In the genomic region with DNA sequence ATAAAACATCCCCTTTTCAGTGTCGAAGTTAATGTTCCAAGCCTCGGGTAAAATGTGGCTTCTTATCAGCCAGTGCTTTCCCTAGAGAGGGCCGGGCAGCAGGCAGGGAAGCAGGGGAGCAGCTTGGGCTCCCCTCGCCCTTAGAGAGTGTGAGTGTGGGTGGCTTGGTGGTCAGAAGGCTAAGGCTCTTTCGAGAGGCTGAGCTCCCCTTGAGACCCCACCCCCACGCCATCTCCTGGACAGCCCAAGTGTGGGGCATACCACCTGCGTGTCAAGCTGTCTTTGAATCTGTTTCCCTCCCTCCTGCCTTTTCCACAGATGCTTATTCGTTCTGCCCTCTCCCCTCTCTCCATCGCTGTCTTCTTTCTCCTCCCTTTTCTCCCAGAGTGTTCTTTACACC, we compare ENCODE assay signal across 9 cellular contexts.
A peak's percentile ranks its signal among the peaks of the same experiment; 100 is the strongest.
DNase-seq lines count a peak whose midpoint lies in the region; ATAC-seq and TF ChIP-seq lines count a peak whose summit lies in the region.
"Had no signal": no experiment of that assay in that cellular context is flagged by ENCODE, and none has a peak within 500 bp of the region (broad histone marks: within the 10 kb centered on the region; RNA-seq: fewer than 3 reads in every experiment).

No MANE protein-coding gene starts in this region.

- peaks cover 7% of the 10 kb centered on the region for H3K27me3 ChIP-seq in BE2C

- peak; percentile 35 for TF ChIP-seq CTCF in BE2C (IDR thresholded peaks at IDR 0.05; ENCODE audit: low read depth, low read length)
- TF ChIP-seq CTCF in HEK293 (tag by site-specific recombination; IDR thresholded peaks at IDR 0.05), result peak; percentile 60
- peak; percentile 21 for TF ChIP-seq CTCF in choroid plexus epithelial cell (conservative IDR thresholded peaks at IDR 0.05; ENCODE audit: low read depth, low read length)
- no peak for TF ChIP-seq CTCF in mucosa of descending colon (IDR thresholded peaks at IDR 0.05)

- intact Hi-C loops in mucosa of descending colon (cut with DNase I, micrococcal nuclease), result no loop called here

- CTCF ChIA-PET in HEK293 (lab: Yijun Ruan, JAX), result interaction anchor here (0.6 to 8.7 kb wide), 7 partner anchors 9 to 214 kb away, joined by 3 to 51 read pairs (median 3); no protein-coding TSS in a partner anchor

- H3K9me3 ChIP-seq in BE2C (no peaks in the 10 kb centered on the region), HEK293 (ENCODE audit: control insufficient read depth, insufficient read depth, low read depth, low read length) (no peaks in the 10 kb centered on the region), mucosa of descending colon (no peaks in the 10 kb centered on the region)

- POLR2A ChIA-PET in HEK293 (lab: Yijun Ruan, JAX), result interaction anchor here (0.9 to 1.7 kb wide), 2 partner anchors 9 to 11 kb away, joined by 3 to 4 read pairs; no protein-coding TSS in a partner anchor

- ATAC-seq in mucosa of descending colon, result peak; percentile 6
- no peak for ATAC-seq in GM21381 (IDR thresholded peaks at IDR 0.05; ENCODE audit: unreplicated experiment)

- no peaks in the 10 kb centered on the region for H3K36me3 ChIP-seq in BE2C
- H3K36me3 ChIP-seq in HEK293 (ENCODE audit: control insufficient read depth in 2 of 2, insufficient read depth in 1 of 2, low read length in 2 of 2), result no peaks in the 10 kb centered on the region
- H3K36me3 ChIP-seq in mucosa of descending colon (ENCODE audit: low read depth), result no peaks in the 10 kb centered on the region

- peak overlapping the region; percentile 37; the same call in 1 of the 2 replicates for H3K27ac ChIP-seq in HEK293 (ENCODE audit: extremely low read depth, low read depth, low read length)

- no peaks in the 10 kb centered on the region for H3K4me1 ChIP-seq in BE2C
- H3K4me1 ChIP-seq in HEK293 (ENCODE audit: control insufficient read depth, insufficient read depth, low read length), result peaks cover 23% of the 10 kb centered on the region
- peaks cover 18% of the 10 kb centered on the region for H3K4me1 ChIP-seq in mucosa of descending colon (ENCODE audit: low read depth)

- DNase-seq in BE2C, result peak; percentile 42
- DNase-seq in choroid plexus epithelial cell (ENCODE audit: low read depth), result no peak
- peak in 1 of 3 donors; percentile 35 for DNase-seq in mucosa of descending colon
- no peak for DNase-seq in AG20443 (ENCODE audit: low spot score)
- no peak for DNase-seq in anterior cingulate cortex (lab: John Stamatoyannopoulos, UW)
- DNase-seq in NCI-H1694 treated with DMSO at 0.1 percent for 48 hours (lab: John Stamatoyannopoulos, UW), result no peak
- DNase-seq: C1 segment of cervical spinal cord had no signal

- H3K4me3 ChIP-seq in BE2C (ENCODE audit: low read depth, low read length) (no peak overlapping the region), HEK293 (ENCODE audit: low read depth, low read length) (no peak overlapping the region), choroid plexus epithelial cell (ENCODE audit: low read depth, low read length) (no peak overlapping the region), mucosa of descending colon (no peak overlapping the region)

TF ChIP-seq in HEK293, 187 proteins besides CTCF, POLR2A, EP300 and RAD21:
- no peak for TF ChIP-seq ZNF792 (tag by site-specific recombination; IDR thresholded peaks at IDR 0.05)
- TF ChIP-seq ZSCAN23 (tag by site-specific recombination; IDR thresholded peaks at IDR 0.05), result no peak
- TF ChIP-seq ZSCAN30 (tag by site-specific recombination; IDR thresholded peaks at IDR 0.05), result peak; percentile 42; the same call in 1 of the 2 replicates
- peak; percentile 82 for TF ChIP-seq KLF9 (tag by site-specific recombination; IDR thresholded peaks at IDR 0.05; ENCODE audit: low read depth)
- 0 out of 2 replicates have a peak, but pooled peaks have one; percentile 53 for TF ChIP-seq GLIS2 (tag by site-specific recombination; IDR thresholded peaks at IDR 0.05)
- peak; percentile 95 for TF ChIP-seq KLF7 (tag by site-specific recombination; IDR thresholded peaks at IDR 0.05; ENCODE audit: borderline replicate concordance)
- peak; percentile 33; the same call in 1 of the 2 replicates for TF ChIP-seq ZNF366 (tag by site-specific recombination; conservative IDR thresholded peaks at IDR 0.05)
- TF ChIP-seq, protein P1, sequence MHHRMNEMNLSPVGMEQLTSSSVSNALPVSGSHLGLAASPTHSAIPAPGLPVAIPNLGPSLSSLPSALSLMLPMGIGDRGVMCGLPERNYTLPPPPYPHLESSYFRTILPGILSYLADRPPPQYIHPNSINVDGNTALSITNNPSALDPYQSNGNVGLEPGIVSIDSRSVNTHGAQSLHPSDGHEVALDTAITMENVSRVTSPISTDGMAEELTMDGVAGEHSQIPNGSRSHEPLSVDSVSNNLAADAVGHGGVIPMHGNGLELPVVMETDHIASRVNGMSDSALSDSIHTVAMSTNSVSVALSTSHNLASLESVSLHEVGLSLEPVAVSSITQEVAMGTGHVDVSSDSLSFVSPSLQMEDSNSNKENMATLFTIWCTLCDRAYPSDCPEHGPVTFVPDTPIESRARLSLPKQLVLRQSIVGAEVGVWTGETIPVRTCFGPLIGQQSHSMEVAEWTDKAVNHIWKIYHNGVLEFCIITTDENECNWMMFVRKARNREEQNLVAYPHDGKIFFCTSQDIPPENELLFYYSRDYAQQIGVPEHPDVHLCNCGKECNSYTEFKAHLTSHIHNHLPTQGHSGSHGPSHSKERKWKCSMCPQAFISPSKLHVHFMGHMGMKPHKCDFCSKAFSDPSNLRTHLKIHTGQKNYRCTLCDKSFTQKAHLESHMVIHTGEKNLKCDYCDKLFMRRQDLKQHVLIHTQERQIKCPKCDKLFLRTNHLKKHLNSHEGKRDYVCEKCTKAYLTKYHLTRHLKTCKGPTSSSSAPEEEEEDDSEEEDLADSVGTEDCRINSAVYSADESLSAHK (tag by site-specific recombination; IDR thresholded peaks at IDR 0.05), result peak; percentile 73
- TF ChIP-seq SP2 (tag by site-specific recombination; IDR thresholded peaks at IDR 0.05), result peak; percentile 14; the same call in 1 of the 2 replicates
- peak; percentile 96 for TF ChIP-seq KLF1 (tag by site-specific recombination; IDR thresholded peaks at IDR 0.05)
- TF ChIP-seq, protein P2, sequence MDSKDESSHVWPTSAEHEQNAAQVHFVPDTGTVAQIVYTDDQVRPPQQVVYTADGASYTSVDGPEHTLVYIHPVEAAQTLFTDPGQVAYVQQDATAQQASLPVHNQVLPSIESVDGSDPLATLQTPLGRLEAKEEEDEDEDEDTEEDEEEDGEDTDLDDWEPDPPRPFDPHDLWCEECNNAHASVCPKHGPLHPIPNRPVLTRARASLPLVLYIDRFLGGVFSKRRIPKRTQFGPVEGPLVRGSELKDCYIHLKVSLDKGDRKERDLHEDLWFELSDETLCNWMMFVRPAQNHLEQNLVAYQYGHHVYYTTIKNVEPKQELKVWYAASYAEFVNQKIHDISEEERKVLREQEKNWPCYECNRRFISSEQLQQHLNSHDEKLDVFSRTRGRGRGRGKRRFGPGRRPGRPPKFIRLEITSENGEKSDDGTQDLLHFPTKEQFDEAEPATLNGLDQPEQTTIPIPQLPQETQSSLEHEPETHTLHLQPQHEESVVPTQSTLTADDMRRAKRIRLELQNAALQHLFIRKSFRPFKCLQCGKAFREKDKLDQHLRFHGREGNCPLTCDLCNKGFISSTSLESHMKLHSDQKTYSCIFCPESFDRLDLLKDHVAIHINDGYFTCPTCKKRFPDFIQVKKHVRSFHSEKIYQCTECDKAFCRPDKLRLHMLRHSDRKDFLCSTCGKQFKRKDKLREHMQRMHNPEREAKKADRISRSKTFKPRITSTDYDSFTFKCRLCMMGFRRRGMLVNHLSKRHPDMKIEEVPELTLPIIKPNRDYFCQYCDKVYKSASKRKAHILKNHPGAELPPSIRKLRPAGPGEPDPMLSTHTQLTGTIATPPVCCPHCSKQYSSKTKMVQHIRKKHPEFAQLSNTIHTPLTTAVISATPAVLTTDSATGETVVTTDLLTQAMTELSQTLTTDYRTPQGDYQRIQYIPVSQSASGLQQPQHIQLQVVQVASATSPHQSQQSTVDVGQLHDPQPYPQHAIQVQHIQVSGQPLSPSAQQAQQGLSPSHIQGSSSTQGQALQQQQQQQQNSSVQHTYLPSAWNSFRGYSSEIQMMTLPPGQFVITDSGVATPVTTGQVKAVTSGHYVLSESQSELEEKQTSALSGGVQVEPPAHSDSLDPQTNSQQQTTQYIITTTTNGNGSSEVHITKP (tag by site-specific recombination; IDR thresholded peaks at IDR 0.05), result peak; percentile 73
- TF ChIP-seq GLIS1 (tag by site-specific recombination; IDR thresholded peaks at IDR 0.05), result peak; percentile 39; the same call in 1 of the 2 replicates
- TF ChIP-seq ZNF677 (tag by site-specific recombination; IDR thresholded peaks at IDR 0.05), result no peak
- TF ChIP-seq MEIS1 (CRISPR knock-in tag; IDR thresholded peaks at IDR 0.05; ENCODE audit: borderline replicate concordance), result no peak
- peak; percentile 96 for TF ChIP-seq KLF16 (tag by site-specific recombination; IDR thresholded peaks at IDR 0.05)
- peak; percentile 67 for TF ChIP-seq ZNF341 (tag by site-specific recombination; IDR thresholded peaks at IDR 0.05; ENCODE audit: low read depth)
- TF ChIP-seq SALL2 (tag by site-specific recombination; IDR thresholded peaks at IDR 0.05; ENCODE audit: borderline replicate concordance), result no peak
- TF ChIP-seq ZNF239 (tag by site-specific recombination; IDR thresholded peaks at IDR 0.05), result no peak
- no peak for TF ChIP-seq ZNF658 (tag by site-specific recombination; IDR thresholded peaks at IDR 0.05)
- peak; percentile 96 for TF ChIP-seq KLF8 (tag by site-specific recombination; IDR thresholded peaks at IDR 0.05)
- TF ChIP-seq ZNF423 (tag by site-specific recombination; IDR thresholded peaks at IDR 0.05), result peak; percentile 30; the same call in 1 of the 2 replicates
- 0 out of 2 replicates have a peak, but pooled peaks have one; percentile 9 for TF ChIP-seq ZIC2 (tag by site-specific recombination; IDR thresholded peaks at IDR 0.05)
